Comparison of ENCODE assay signal across 24 cellular contexts in genomic region chr1:172136925-172137324, GRCh38.
DNase-seq lines count a peak whose midpoint lies in the region; ATAC-seq and TF ChIP-seq lines count a peak whose summit lies in the region.
"Had no signal": no experiment of that assay in that cellular context is flagged by ENCODE, and none has a peak within 500 bp of the region (broad histone marks: within the 10 kb centered on the region; RNA-seq: fewer than 3 reads in every experiment).

No MANE protein-coding gene starts in this region.

- no peak overlapping the region for H3K4me3 ChIP-seq in HEK293 (ENCODE audit: low read depth, low read length)
- no peak overlapping the region for H3K4me3 ChIP-seq in right cardiac atrium (ENCODE audit: low read length)
- peak overlapping the region in 1 of 4 donors; percentile 9 for H3K4me3 ChIP-seq in gastrocnemius medialis

- POLR2A ChIA-PET in HEK293 (lab: Yijun Ruan, JAX), result interaction anchor here (0.6 kb wide), 1 partner anchor 278 kb away, joined by 4 read pairs; no protein-coding TSS in a partner anchor

- WGBS in right cardiac atrium, result 54% methylated on average over 5 of the region's 5 CpGs

- TF ChIP-seq CTCF in HEK293 (tag by site-specific recombination; IDR thresholded peaks at IDR 0.05) (no peak), gastrocnemius medialis (IDR thresholded peaks at IDR 0.05 in 4 of 5, conservative IDR thresholded peaks at IDR 0.05 in 1 of 5) (no peak)

- H3K4me1 Mint-ChIP-seq in activated T-cell treated with anti-CD3 and anti-CD28 coated beads, Interleukin-2, amount 50 U/mL, for 4 hours (ENCODE audit: low read depth), result peaks cover 15% of the 10 kb centered on the region

- no peaks in the 10 kb centered on the region for H3K36me3 Mint-ChIP-seq in activated T-cell treated with anti-CD3 and anti-CD28 coated beads, Interleukin-2, amount 50 U/mL, for 4 hours (ENCODE audit: insufficient read depth)
- H3K36me3 Mint-ChIP-seq: CD4-positive, CD25-positive, alpha-beta regulatory T cell; T-cell had no signal

- H3K9me3 ChIP-seq in HEK293 (ENCODE audit: control insufficient read depth, insufficient read depth, low read depth, low read length) (no peaks in the 10 kb centered on the region), right cardiac atrium (ENCODE audit: control insufficient read depth, low read length) (no peaks in the 10 kb centered on the region), gastrocnemius medialis (no peaks in the 10 kb centered on the region)

- DNase-seq in cerebellar cortex (ENCODE audit: low spot score) (peak; percentile 53), right cardiac atrium (no peak), gastrocnemius medialis (no peak), COLO829 (ENCODE audit: low spot score) (no peak), UCSD-AML1 (lab: John Stamatoyannopoulos, UW; ENCODE audit: unreplicated experiment) (no peak), NOMO-1 treated with DMSO at 0.1 percent for 48 hours (lab: John Stamatoyannopoulos, UW; ENCODE audit: unreplicated experiment) (no peak)
- no peak for DNase-seq in activated T-cell treated with anti-CD3 and anti-CD28 coated beads, Interleukin-2, amount 50 U/mL, for 4 hours
- DNase-seq: activated CD8-positive, alpha-beta T cell treated with anti-CD3 and anti-CD28 coated beads for 36 hours; activated naive CD4-positive, alpha-beta T cell treated with anti-CD3 and anti-CD28 coated beads, Interleukin-2, amount 50 U/mL, for 16 hours; activated T-cell treated with anti-CD3 and anti-CD28 coated beads, Interleukin-2, amount 50 U/mL, for 24 hours; CD4-positive, CD25-positive, alpha-beta regulatory T cell; DMS79 treated with DMSO at 0.1 percent for 48 hours; islet precursor cell; mesendoderm; MM.1S; NCI-H1694; NCI-H345; NK-92 treated with Interleukin-12 subunit alpha and Interleukin-12 subunit beta, amount 100 ng/mL, for 24 hours; stimulated activated naive CD8-positive, alpha-beta T cell treated with anti-CD3 and anti-CD28 coated beads, Interleukin-15, Interleukin-2, amounts not matched to agents 100 U/mL and 50 U/mL, for 24 hours; T-cell had no signal

- no peaks in the 10 kb centered on the region for H3K27me3 ChIP-seq in right cardiac atrium (ENCODE audit: control insufficient read depth, insufficient read depth)
- no peaks in the 10 kb centered on the region for H3K27me3 ChIP-seq in gastrocnemius medialis
- H3K27me3 ChIP-seq: brain microvascular endothelial cell had no signal

- no peaks in the 10 kb centered on the region for H3K27me3 Mint-ChIP-seq in activated T-cell treated with anti-CD3 and anti-CD28 coated beads, Interleukin-2, amount 50 U/mL, for 4 hours (ENCODE audit: low read depth)
- H3K27me3 Mint-ChIP-seq: activated T-cell treated with anti-CD3 and anti-CD28 coated beads, Interleukin-2, amount 50 U/mL, for 24 hours; CD4-positive, CD25-positive, alpha-beta regulatory T cell; T-cell had no signal

- CTCF ChIA-PET in HEK293 (lab: Yijun Ruan, JAX), result no interaction called here

- intact Hi-C loops in right cardiac atrium (cut with DNase I), result no loop called here
- intact Hi-C loops in gastrocnemius medialis (cut with DNase I; ENCODE audit: low total_unique reads), result no loop called here

- ATAC-seq in right cardiac atrium, result peak; percentile 57 to 70
- peak; percentile 44 to 49 for ATAC-seq in gastrocnemius medialis
- no peak for ATAC-seq in activated T-cell treated with anti-CD3 and anti-CD28 coated beads, Interleukin-2, amount 50 U/mL, for 4 hours
- ATAC-seq: activated CD8-positive, alpha-beta T cell treated with anti-CD3 and anti-CD28 coated beads for 36 hours; stimulated activated naive CD8-positive, alpha-beta T cell treated with anti-CD3 and anti-CD28 coated beads, Interleukin-15, Interleukin-2, amounts not matched to agents 100 U/mL and 50 U/mL, for 24 hours; T-cell had no signal

- no peak overlapping the region for H3K4me3 Mint-ChIP-seq in activated T-cell treated with anti-CD3 and anti-CD28 coated beads, Interleukin-2, amount 50 U/mL, for 4 hours
- H3K4me3 Mint-ChIP-seq: activated CD8-positive, alpha-beta T cell treated with anti-CD3 and anti-CD28 coated beads for 36 hours; activated T-cell treated with anti-CD3 and anti-CD28 coated beads, Interleukin-2, amount 50 U/mL, for 24 hours; CD4-positive, CD25-positive, alpha-beta regulatory T cell; T-cell had no signal

- H3K9me3 Mint-ChIP-seq in activated T-cell treated with anti-CD3 and anti-CD28 coated beads, Interleukin-2, amount 50 U/mL, for 4 hours, result no peaks in the 10 kb centered on the region
- H3K9me3 Mint-ChIP-seq: activated CD8-positive, alpha-beta T cell treated with anti-CD3 and anti-CD28 coated beads for 36 hours; activated T-cell treated with anti-CD3 and anti-CD28 coated beads, Interleukin-2, amount 50 U/mL, for 24 hours; T-cell had no signal

- H3K4me1 ChIP-seq in HEK293 (ENCODE audit: control insufficient read depth, insufficient read depth, low read length), result peaks cover 6% of the 10 kb centered on the region; the same call in 1 of the 2 replicates
- H3K4me1 ChIP-seq in right cardiac atrium (ENCODE audit: control insufficient read depth, insufficient read depth, low read length), result peaks cover 1% of the 10 kb centered on the region
- H3K4me1 ChIP-seq in gastrocnemius medialis, result peaks cover 0 to 5% of the 10 kb centered on the region in 2 donors

- H3K27ac ChIP-seq in HEK293 (ENCODE audit: extremely low read depth, low read depth, low read length), result no peak overlapping the region
- H3K27ac ChIP-seq in right cardiac atrium (ENCODE audit: low read length), result peak overlapping the region; percentile 89
- peak overlapping the region; percentile 10 to 46 (median 34) for H3K27ac ChIP-seq in gastrocnemius medialis
- H3K27ac ChIP-seq: RWPE1, VCaP had no signal

- in situ Hi-C loops in gastrocnemius medialis (cut with MboI; ENCODE audit: low sequenced_read_pairs in 4 of 4), result no loop called here

- no peak for TF ChIP-seq POLR2A in gastrocnemius medialis (IDR thresholded peaks at IDR 0.05)

- H3K36me3 ChIP-seq in HEK293 (ENCODE audit: control insufficient read depth in 2 of 2, insufficient read depth in 1 of 2, low read length in 2 of 2), result no peaks in the 10 kb centered on the region
- no peaks in the 10 kb centered on the region for H3K36me3 ChIP-seq in gastrocnemius medialis
- H3K36me3 ChIP-seq: brain microvascular endothelial cell had no signal

TF ChIP-seq in HEK293, 187 proteins besides CTCF, POLR2A, EP300 and RAD21:
- no peak for TF ChIP-seq ZNF266 (tag by site-specific recombination; IDR thresholded peaks at IDR 0.05; ENCODE audit: low read depth)
- no peak for TF ChIP-seq ZNF600 (tag by site-specific recombination; IDR thresholded peaks at IDR 0.05)
- TF ChIP-seq ZNF280C (tag by site-specific recombination; IDR thresholded peaks at IDR 0.05), result no peak
- TF ChIP-seq ZNF596 (tag by site-specific recombination; IDR thresholded peaks at IDR 0.05), result no peak
- no peak for TF ChIP-seq ZNF777 (tag by site-specific recombination; IDR thresholded peaks at IDR 0.05; ENCODE audit: borderline replicate concordance)
- TF ChIP-seq ZBTB1 (tag by site-specific recombination; IDR thresholded peaks at IDR 0.05), result no peak
- no peak for TF ChIP-seq ZSCAN30 (tag by site-specific recombination; IDR thresholded peaks at IDR 0.05)
- no peak for TF ChIP-seq ZNF202 (tag by site-specific recombination; IDR thresholded peaks at IDR 0.05; ENCODE audit: borderline replicate concordance)
- TF ChIP-seq ZNF521 (tag by site-specific recombination; IDR thresholded peaks at IDR 0.05), result no peak
- peak; percentile 60 for TF ChIP-seq SCRT2 (tag by site-specific recombination; IDR thresholded peaks at IDR 0.05)
- peak; percentile 35; the same call in 1 of the 2 replicates for TF ChIP-seq SCRT1 (tag by site-specific recombination; IDR thresholded peaks at IDR 0.05; ENCODE audit: borderline replicate concordance)
- TF ChIP-seq ZNF48 (tag by site-specific recombination; IDR thresholded peaks at IDR 0.05), result no peak
- no peak for TF ChIP-seq ZNF416 (tag by site-specific recombination; IDR thresholded peaks at IDR 0.05)

Comparison
In these comparisons a context has a peak if more than half of its experiments do, and no peak if none do; other contexts are left out.
1. ATAC-seq: peak in right cardiac atrium (2 of 2) and gastrocnemius medialis (2 of 2); none in activated T-cell treated with anti-CD3 and anti-CD28 coated beads, Interleukin-2, amount 50 U/mL, for 4 hours (0 of 2).